26 cellular contexts compared by ENCODE assay signal in genomic region chr6:1515280-1515679, GRCh38.
DNase-seq lines count a peak whose midpoint lies in the region; ATAC-seq, FAIRE-seq and TF ChIP-seq lines count a peak whose summit lies in the region.
"Had no signal": no experiment of that assay in that cellular context is flagged by ENCODE, and none has a peak within 500 bp of the region (broad histone marks: within the 10 kb centered on the region; RNA-seq: fewer than 3 reads in every experiment).

No MANE protein-coding gene starts in this region.

- H3K9me1 ChIP-seq in K562 (ENCODE audit: control insufficient read depth, insufficient read depth, low read length), result no peaks in the 10 kb centered on the region

- no peak overlapping the region for H3K27ac ChIP-seq in Panc1 (ENCODE audit: low read length)
- no peak overlapping the region for H3K27ac ChIP-seq in K562 (ENCODE audit: extremely low read depth, low read depth, low read length)
- H3K27ac ChIP-seq in osteoblast (ENCODE audit: low read depth, low read length), result no peak overlapping the region
- H3K27ac ChIP-seq: SJSA1 had no signal

- TF ChIP-seq CTCF in Panc1 (IDR thresholded peaks at IDR 0.05) (0 out of 2 replicates have a peak, but pooled peaks have one; percentile 7), K562 (IDR thresholded peaks at IDR 0.05 in 2 of 3, conservative IDR thresholded peaks at IDR 0.05 in 1 of 3; ENCODE audit: insufficient read depth in 2 of 3, low read depth in 1 of 3, low read length in 3 of 3) (peak; percentile 70 to 82 (median 75)), osteoblast (IDR thresholded peaks at IDR 0.05; ENCODE audit: extremely low read depth, low read depth, low read length) (no peak)

- CTCF ChIA-PET in Panc1 (lab: Charles Lee), result no interaction called here
- CTCF ChIA-PET in K562 (lab: Yijun Ruan, JAX; ENCODE audit: low intra/inter-chr PET ratio), result no interaction called here

- H3K27me3 ChIP-seq in Panc1 (ENCODE audit: control insufficient read depth, insufficient read depth, low read length) (0 out of 2 replicates have a peak, but pooled peaks cover 2% of the 10 kb centered on the region), K562 (ENCODE audit: control insufficient read depth in 2 of 2, insufficient read depth in 2 of 2, low read length in 2 of 2) (peaks cover 0 to 27% of the 10 kb centered on the region in 2 experiments; a peak in 4 of 5 replicates), osteoblast (ENCODE audit: insufficient read depth, low read length) (peaks cover 27% of the 10 kb centered on the region)
- H3K27me3 ChIP-seq: SJSA1 had no signal

- in situ Hi-C loops in Panc1 (cut with HindIII; ENCODE audit: low pct_unique_long_range_greater_than_20kb, low sequenced_read_pairs), result no loop called here
- in situ Hi-C loops in K562 (cut with MboI), result no loop called here

- no peaks in the 10 kb centered on the region for H3K4me1 ChIP-seq in Panc1 (ENCODE audit: control insufficient read depth, insufficient read depth, low read length)
- peaks cover 0 to 7% of the 10 kb centered on the region in 2 experiments; a peak in 2 of 5 replicates for H3K4me1 ChIP-seq in K562 (replicated peaks in 1 of 2; ENCODE audit: control insufficient read depth in 2 of 2, insufficient read depth in 2 of 2, low read length in 2 of 2)
- no peaks in the 10 kb centered on the region for H3K4me1 ChIP-seq in osteoblast (ENCODE audit: insufficient read depth, low read length)
- H3K4me1 ChIP-seq: BE2C, SJSA1 had no signal

- POLR2A ChIA-PET in Panc1 (lab: Charles Lee), result no interaction called here
- POLR2A ChIA-PET in K562 (lab: Yijun Ruan, JAX), result interaction anchor here (0.5 to 1.3 kb wide), 3 partner anchors 14 to 595 kb away, joined by 3 read pairs; no protein-coding TSS in a partner anchor

- H2AFZ ChIP-seq in K562 (ENCODE audit: low read depth, low read length) (peak overlapping the region; percentile 81), osteoblast (ENCODE audit: low read length) (no peak overlapping the region)

- TF ChIP-seq RAD21 in K562 (CRISPR knock-in tag; conservative IDR thresholded peaks at IDR 0.05 in 1 of 2, IDR thresholded peaks at IDR 0.05 in 1 of 2), result peak in 1 of 2 experiments; percentile 29; a peak in 1 of 4 replicates

- no peak for TF ChIP-seq EP300 in K562 (IDR thresholded peaks at IDR 0.05; ENCODE audit: low read length)

- H3K4me2 ChIP-seq in K562 (ENCODE audit: insufficient read depth, low read length) (peak overlapping the region; percentile 48), osteoblast (ENCODE audit: insufficient read depth, low read length) (no peak overlapping the region)

- peak overlapping the region in 1 of 2 experiments; percentile 75; a peak in 2 of 4 replicates for H3K9ac ChIP-seq in K562 (ENCODE audit: insufficient read depth in 1 of 2, low read depth in 2 of 2, low read length in 2 of 2)

- H4K20me1 ChIP-seq in K562 (replicated peaks; ENCODE audit: control insufficient read depth, insufficient read depth, low read length) (0 out of 2 replicates have a peak, but pooled peaks cover 2% of the 10 kb centered on the region), osteoblast (ENCODE audit: insufficient read depth, low read length) (no peaks in the 10 kb centered on the region)

- BruUV-seq in Panc1 (replicated peaks; lab: Mats Ljungman, UMichigan) (no TSS peak), K562 (replicated peaks; lab: Mats Ljungman, UMichigan) (no TSS peak)

- ATAC-seq in Panc1 (no peak), K562 (peak; percentile 99)
- ATAC-seq: PC-3 had no signal

- under 1% methylated on average over 25 of the region's 31 CpGs for WGBS in K562 (ENCODE audit: insufficient coverage, low coverage, missing lambda C conversion rate)

- intact Hi-C loops in Panc1 (cut with micrococcal nuclease; ENCODE audit: unreplicated experiment), result no loop called here
- intact Hi-C loops in K562 (cut with micrococcal nuclease), result no loop called here

- peak; percentile 74 for FAIRE-seq in K562 (lab: Jason Lieb, UNC)
- FAIRE-seq: HTR-8/SVneo had no signal

- DNase-seq in DMS53 (lab: John Stamatoyannopoulos, UW) (peak; percentile 14), DMS53 treated with DMSO at 0.1 percent for 48 hours (lab: John Stamatoyannopoulos, UW; ENCODE audit: unreplicated experiment) (no peak), Panc1 (ENCODE audit: low read depth, low spot score) (no peak), K562 (ENCODE audit: extremely low read depth in 1 of 4, low spot score in 3 of 4) (peak; percentile 62 to 79 (median 76)), osteoblast (ENCODE audit: insufficient read length, low spot score, missing footprints) (no peak), NCI-H82 treated with DMSO at 0.1 percent for 48 hours (lab: John Stamatoyannopoulos, UW; ENCODE audit: unreplicated experiment) (no peak), NCI-H1105 (lab: John Stamatoyannopoulos, UW) (no peak)
- DNase-seq in activated CD8-positive, alpha-beta memory T cell treated with anti-CD3 and anti-CD28 coated beads, Interleukin-2, amount 50 U/mL, for 4 hours, result no peak
- DNase-seq: 8988T, ACHN, BE2C, Calu3, KG1, MM.1S, NCI-H1417, NCI-H1694, NCI-H2081, NCI-H2171, NCI-H226, NCI-H510A, NCI-H748 treated with DMSO at 0.1 percent for 48 hours, PC-3, Right ventricle myocardium superior, SW 1271 had no signal

- H3K36me3 ChIP-seq in Panc1 (ENCODE audit: control insufficient read depth, insufficient read depth, low read length) (no peaks in the 10 kb centered on the region), K562 (ENCODE audit: control insufficient read depth, insufficient read depth, low read length) (no peaks in the 10 kb centered on the region), osteoblast (ENCODE audit: insufficient read depth, low read length) (no peaks in the 10 kb centered on the region)
- H3K36me3 ChIP-seq: BE2C, SJSA1 had no signal

- H3K4me3 ChIP-seq in Panc1 (ENCODE audit: low read depth in 2 of 2, low read length in 2 of 2), result no peak overlapping the region
- H3K4me3 ChIP-seq in K562, result peak overlapping the region; percentile 7; the same call in 1 of the 2 replicates
- H3K4me3 ChIP-seq in osteoblast (ENCODE audit: insufficient read depth, low read length), result no peak overlapping the region
- H3K4me3 ChIP-seq: SJSA1 had no signal

- H3K79me2 ChIP-seq in K562 (ENCODE audit: control insufficient read depth, insufficient read depth, low read length) (no peaks in the 10 kb centered on the region), osteoblast (ENCODE audit: insufficient read depth, low read length) (no peaks in the 10 kb centered on the region)

- H3K9me3 ChIP-seq in Panc1 (ENCODE audit: control insufficient read depth, insufficient read depth, low read depth, low read length) (no peaks in the 10 kb centered on the region), K562 (replicated peaks; ENCODE audit: control insufficient read depth, insufficient read depth, low read depth, low read length) (no peaks in the 10 kb centered on the region), osteoblast (ENCODE audit: low read depth, low read length) (no peaks in the 10 kb centered on the region)
- H3K9me3 ChIP-seq: BE2C, SJSA1 had no signal

- no peak for TF ChIP-seq POLR2A in K562 (conservative IDR thresholded peaks at IDR 0.05)

TF ChIP-seq in K562, 482 proteins besides CTCF, POLR2A, EP300 and RAD21 (continues in another document):
- TF ChIP-seq POLR2G (IDR thresholded peaks at IDR 0.05; ENCODE audit: low read depth, low read length), result peak; percentile 36; the same call in 1 of the 2 replicates
- peak in 1 of 2 experiments; percentile 50; a peak in 1 of 4 replicates for TF ChIP-seq TEAD1 (CRISPR knock-in tag; IDR thresholded peaks at IDR 0.05)
- TF ChIP-seq MAZ (CRISPR knock-in tag; conservative IDR thresholded peaks at IDR 0.05 in 1 of 2, IDR thresholded peaks at IDR 0.05 in 1 of 2), result peak; percentile 34 to 51; a peak in 1 of 4 replicates
- peak; percentile 79 to 95 for TF ChIP-seq E2F6 (IDR thresholded peaks at IDR 0.05; ENCODE audit: borderline replicate concordance in 1 of 2, extremely low read depth in 1 of 2, insufficient read depth in 1 of 2, insufficient read length in 1 of 2, low read depth in 1 of 2, low read length in 1 of 2, poor library complexity in 1 of 2, severe bottlenecking in 1 of 2)
- TF ChIP-seq ZBTB12 (CRISPR knock-in tag; IDR thresholded peaks at IDR 0.05), result no peak
- no peak for TF ChIP-seq ZNF217 (CRISPR knock-in tag; IDR thresholded peaks at IDR 0.05)
- peak; percentile 63; the same call in 1 of the 2 replicates for TF ChIP-seq GABPA (tag; conservative IDR thresholded peaks at IDR 0.05; ENCODE audit: low read depth)
- no peak for TF ChIP-seq ZNF347 (CRISPR knock-in tag; IDR thresholded peaks at IDR 0.05; ENCODE audit: low read depth)
- no peak for TF ChIP-seq TRIM28 (IDR thresholded peaks at IDR 0.05)
- no peak for TF ChIP-seq KAT2B (IDR thresholded peaks at IDR 0.05; ENCODE audit: low read depth, low read length)
- TF ChIP-seq NRF1 (conservative IDR thresholded peaks at IDR 0.05 in 1 of 2, IDR thresholded peaks at IDR 0.05 in 1 of 2), result peak in 1 of 2 experiments; percentile 39; a peak in 1 of 4 replicates

Comparison
In these comparisons a context has a peak if more than half of its experiments do, and no peak if none do; other contexts are left out.
1. DNase-seq: peak in DMS53 (single experiment) and K562 (4 of 4); none in DMS53 treated with DMSO at 0.1 percent for 48 hours (single experiment), Panc1 (single experiment), osteoblast (single experiment), NCI-H82 treated with DMSO at 0.1 percent for 48 hours (single experiment), activated CD8-positive, alpha-beta memory T cell treated with anti-CD3 and anti-CD28 coated beads, Interleukin-2, amount 50 U/mL, for 4 hours (single experiment) and NCI-H1105 (single experiment).